8 cellular contexts compared by ENCODE assay signal in the genomic region with DNA sequence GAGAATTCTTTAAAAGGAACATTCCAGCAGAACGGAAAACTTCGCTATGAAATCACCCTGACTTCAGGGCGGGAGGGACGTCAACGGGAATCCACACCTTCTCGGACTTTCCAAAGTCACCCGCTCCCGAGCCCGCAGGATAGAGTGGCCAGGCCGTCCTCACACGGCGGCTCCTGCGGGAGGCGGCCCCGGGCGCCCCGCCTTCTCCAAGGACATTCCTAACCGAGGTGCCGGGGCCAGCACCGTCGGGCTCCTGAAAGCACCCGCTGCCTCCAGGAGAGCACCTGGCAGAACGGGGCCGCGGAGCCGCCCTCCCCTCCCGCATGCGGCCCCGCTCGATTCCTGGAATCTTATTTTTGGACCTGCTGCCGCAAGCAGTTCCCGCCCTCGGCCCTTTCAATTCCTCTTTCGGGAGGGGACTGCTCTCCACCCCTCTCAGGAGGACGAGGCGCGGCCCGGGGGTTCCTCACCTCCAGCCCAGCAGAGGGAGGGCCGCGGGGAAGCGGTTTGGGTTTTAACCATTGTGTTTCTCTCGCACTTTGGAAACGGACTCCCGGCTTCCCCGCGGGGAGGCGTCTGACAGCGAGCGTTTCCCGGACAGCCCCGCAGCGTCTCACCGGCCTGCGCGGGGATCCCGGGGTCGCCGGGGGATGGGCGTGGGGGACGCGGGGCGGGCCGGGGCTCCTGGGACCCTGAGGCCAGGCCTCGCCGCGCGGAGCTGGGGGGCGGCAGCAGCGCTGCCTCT. TPM values are rescaled to one million over a fixed set of nuclear protein-coding genes. Genes with fewer than 3 reads are reported as not detected.
A peak's percentile ranks its signal among the peaks of the same experiment; 100 is the strongest.
DNase-seq lines count a peak whose midpoint lies in the region; ATAC-seq and TF ChIP-seq lines count a peak whose summit lies in the region.

No MANE protein-coding gene starts in this region.

- H3K36me3 ChIP-seq in NT2/D1 (ENCODE audit: insufficient read depth, insufficient read length, low read length) (peaks cover 16% of the 10 kb centered on the region), right lobe of liver (no peaks in the 10 kb centered on the region), stomach (no peaks in the 10 kb centered on the region)

- peaks cover 7% of the 10 kb centered on the region for H3K4me1 Mint-ChIP-seq in activated naive CD4-positive, alpha-beta T cell treated with anti-CD3 and anti-CD28 coated beads for 36 hours (ENCODE audit: low read depth)

- no peaks in the 10 kb centered on the region for H3K36me3 Mint-ChIP-seq in activated naive CD4-positive, alpha-beta T cell treated with anti-CD3 and anti-CD28 coated beads for 36 hours (ENCODE audit: low read depth)

- peak overlapping the region; percentile 67 for H3K4me3 Mint-ChIP-seq in activated naive CD4-positive, alpha-beta T cell treated with anti-CD3 and anti-CD28 coated beads for 36 hours

- H3K27ac Mint-ChIP-seq in activated naive CD4-positive, alpha-beta T cell treated with anti-CD3 and anti-CD28 coated beads for 36 hours = no peak overlapping the region

- intact Hi-C loops in activated naive CD4-positive, alpha-beta T cell treated with anti-CD3 and anti-CD28 coated beads for 36 hours (cut with micrococcal nuclease) = loop anchor here (1.0 kb wide), 1 partner anchor 46 kb away; no protein-coding TSS in a partner anchor
- intact Hi-C loops in right lobe of liver (cut with DNase I) = no loop called here
- intact Hi-C loops in stomach (cut with DNase I; ENCODE audit: low total_unique reads) = no loop called here

- TF ChIP-seq CTCF in right lobe of liver (IDR thresholded peaks at IDR 0.05) = no peak
- no peak for TF ChIP-seq CTCF in stomach (IDR thresholded peaks at IDR 0.05)

- CTCF ChIA-PET in activated naive CD4-positive, alpha-beta T cell treated with anti-CD3 and anti-CD28 coated beads for 36 hours (lab: Charles Lee) = no interaction called here

- peaks cover 41% of the 10 kb centered on the region for H3K27me3 ChIP-seq in NT2/D1 (ENCODE audit: insufficient read depth, insufficient read length)
- H3K27me3 ChIP-seq in right lobe of liver = no peaks in the 10 kb centered on the region
- peaks cover 0 to 24% (median 0%) of the 10 kb centered on the region in 3 donors for H3K27me3 ChIP-seq in stomach

- peaks cover 26% of the 10 kb centered on the region for H3K4me1 ChIP-seq in NT2/D1 (ENCODE audit: insufficient read depth, insufficient read length)
- H3K4me1 ChIP-seq in right lobe of liver = peaks cover 0 to 25% (median 0%) of the 10 kb centered on the region in 4 donors
- H3K4me1 ChIP-seq in stomach = peaks cover 42 to 63% (median 51%) of the 10 kb centered on the region in 4 donors

- peak; percentile 43 for DNase-seq in activated naive CD4-positive, alpha-beta T cell treated with anti-CD3 and anti-CD28 coated beads for 36 hours
- DNase-seq in activated naive CD4-positive, alpha-beta T cell treated with anti-CD3 and anti-CD28 coated beads, Interleukin-2, amount 50 U/mL, for 16 hours = no peak
- DNase-seq in NT2/D1 (ENCODE audit: low read depth, low spot score) (no peak), dedifferentiated amniotic fluid mesenchymal stem cell (ENCODE audit: extremely low spot score) (peak; percentile 17), right lobe of liver (peak in 1 of 3 donors; percentile 64), stomach (peak; percentile 77), amniotic stem cell (lab: John Stamatoyannopoulos, UW) (no peak)

- H3K9me3 ChIP-seq in NT2/D1 (ENCODE audit: insufficient read depth, low read length) (no peaks in the 10 kb centered on the region), right lobe of liver (no peaks in the 10 kb centered on the region), stomach (no peaks in the 10 kb centered on the region)

- no peak for TF ChIP-seq POLR2A in right lobe of liver (IDR thresholded peaks at IDR 0.05)
- no peak for TF ChIP-seq POLR2A in stomach (IDR thresholded peaks at IDR 0.05)

- peaks cover 45% of the 10 kb centered on the region for H3K27me3 Mint-ChIP-seq in activated naive CD4-positive, alpha-beta T cell treated with anti-CD3 and anti-CD28 coated beads for 36 hours (ENCODE audit: low read depth)

- H3K4me3 ChIP-seq in NT2/D1 (ENCODE audit: insufficient read length, low read depth) = peak overlapping the region; percentile 73
- peak overlapping the region; percentile 58 to 72 (median 66) for H3K4me3 ChIP-seq in right lobe of liver
- H3K4me3 ChIP-seq in stomach = peak overlapping the region; percentile 73 to 89 (median 79)

- peak overlapping the region; percentile 21 to 78 (median 63) for H3K27ac ChIP-seq in right lobe of liver
- peak overlapping the region; percentile 88 to 94 (median 92) for H3K27ac ChIP-seq in stomach

- TF ChIP-seq EP300 in stomach (IDR thresholded peaks at IDR 0.05) = peak; percentile 45

- ATAC-seq in right lobe of liver (peak; percentile 41 to 54 (median 46)), HG03159 (IDR thresholded peaks at IDR 0.05; ENCODE audit: unreplicated experiment) (no peak)

- peaks cover 4% of the 10 kb centered on the region for H3K9me3 Mint-ChIP-seq in activated naive CD4-positive, alpha-beta T cell treated with anti-CD3 and anti-CD28 coated beads for 36 hours

- peak overlapping the region; percentile 92 for H3K9ac ChIP-seq in NT2/D1 (ENCODE audit: insufficient read length, low read depth)

- 15% methylated on average over 12 of the region's 69 CpGs for WGBS in right lobe of liver (ENCODE audit: insufficient coverage, low coverage, low lambda C conversion rate, missing lambda C conversion rate)
- 4 to 10% (median 5%) methylated on average over 38 to 69 of the region's 69 CpGs for WGBS in stomach, 5 donors

RNA-seq across cellular contexts. Expression of gene GAS6, which starts 0.9 kb away (rescaled TPM):
- total RNA-seq in activated naive CD4-positive, alpha-beta T cell treated with anti-CD3 and anti-CD28 coated beads for 36 hours = 1 to 10 TPM; 1.7 to 3.2 TPM
- total RNA-seq in right lobe of liver = 10 to 100 TPM; 11.9 to 48.5 (median 27.2) TPM
- total RNA-seq in stomach = 100 to 1,000 TPM in 2 of 5 donors, 10 to 100 TPM in 3; 31.4 to 409 (median 93.4) TPM
- 100 to 1,000 TPM in 1 of 3 donors, 10 to 100 TPM in 2; 34.7 to 109 (median 62.0) TPM for polyA plus RNA-seq in stomach

Comparison
In these comparisons a context has a peak if more than half of its experiments do, and no peak if none do; other contexts are left out.
1. DNase-seq: peak in activated naive CD4-positive, alpha-beta T cell treated with anti-CD3 and anti-CD28 coated beads for 36 hours (single experiment), dedifferentiated amniotic fluid mesenchymal stem cell (single experiment) and stomach (single experiment); none in activated naive CD4-positive, alpha-beta T cell treated with anti-CD3 and anti-CD28 coated beads, Interleukin-2, amount 50 U/mL, for 16 hours (single experiment), NT2/D1 (single experiment) and amniotic stem cell (single experiment).
2. Peak in every context shown above with its lines, with median percentiles within 50 percentile points of each other: H3K4me3 ChIP-seq.